Comparison of ENCODE assay signal across 9 cellular contexts in the genomic region with DNA sequence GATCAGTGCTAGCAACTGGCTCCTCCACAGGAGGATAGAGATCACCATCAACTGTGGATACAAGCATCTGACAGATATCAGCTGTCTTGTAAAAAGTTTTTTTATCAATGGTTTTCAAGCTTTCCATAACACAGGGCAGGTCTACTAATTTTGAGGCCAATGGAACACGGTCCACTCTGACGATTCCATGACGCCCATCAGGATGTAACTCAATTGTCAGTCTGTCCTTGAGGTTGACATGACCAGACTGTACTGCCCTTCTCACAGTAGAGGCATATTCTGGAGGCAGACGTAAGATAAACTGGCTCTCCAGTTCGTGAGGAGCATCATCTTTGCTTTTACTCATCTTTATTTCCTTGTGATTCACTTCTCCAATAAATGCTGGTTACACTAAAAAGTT. TPM values are rescaled to one million over a fixed set of nuclear protein-coding genes. Genes with fewer than 3 reads are reported as not detected.
A peak's percentile ranks its signal among the peaks of the same experiment; 100 is the strongest.
DNase-seq lines count a peak whose midpoint lies in the region; ATAC-seq and TF ChIP-seq lines count a peak whose summit lies in the region.
"Had no signal": no experiment of that assay in that cellular context is flagged by ENCODE, and none has a peak within 500 bp of the region (broad histone marks: within the 10 kb centered on the region; RNA-seq: fewer than 3 reads in every experiment).

No MANE protein-coding gene starts in this region.

- ATAC-seq in HCT116 = no peak
- no peak for ATAC-seq in activated B cell treated with CpG ODN at 0.5 μM for 24 hours (ENCODE audit: low read depth)
- ATAC-seq in stimulated activated effector memory CD8-positive, alpha-beta T cell treated with anti-CD3 and anti-CD28 coated beads, Interleukin-12 subunit alpha, Interleukin-12 subunit beta, amount 100 ng/mL, for 72 hours = no peak
- no peak for ATAC-seq in GM18858 (IDR thresholded peaks at IDR 0.05; ENCODE audit: unreplicated experiment)
- no peak for ATAC-seq in HG03095 (IDR thresholded peaks at IDR 0.05; ENCODE audit: unreplicated experiment)

- no peak for TF ChIP-seq RAD21 in HCT116 (IDR thresholded peaks at IDR 0.05; ENCODE audit: low read depth)

- H4K20me1 ChIP-seq in HCT116 (ENCODE audit: insufficient read depth) = no peaks in the 10 kb centered on the region

- H3K9me3 ChIP-seq in HCT116 (ENCODE audit: control insufficient read depth in 1 of 2, insufficient read depth in 1 of 2, low read depth in 1 of 2, low read length in 2 of 2) = peaks cover 19 to 26% of the 10 kb centered on the region in 2 experiments
- H3K9me3 ChIP-seq in iPS DF 6.9 (ENCODE audit: control insufficient read depth, insufficient read depth, low read length) = no peaks in the 10 kb centered on the region; the same call in 1 of the 2 replicates

- H3K9ac ChIP-seq in HCT116 (ENCODE audit: low read length) = 0 out of 2 replicates have a peak overlapping the region, but pooled peaks have one; percentile 78

- POLR2A ChIA-PET in HCT116 (lab: Charles Lee) = interaction anchor here (1.0 to 1.7 kb wide), 4 partner anchors 93 to 244 kb away, joined by 3 to 11 read pairs (median 4); a partner anchor contains a TSS
- POLR2A ChIA-PET in activated B cell treated with CpG ODN at 0.5 μM for 24 hours (lab: Charles Lee) = interaction anchor here (1.0 to 2.0 kb wide), 16 partner anchors 15 to 620 kb away, joined by 3 to 24 read pairs (median 5); a partner anchor contains a TSS

- H3K9me2 ChIP-seq in HCT116 (ENCODE audit: insufficient read depth) = no peaks in the 10 kb centered on the region

- no CpG with 5 or more reads among the region's 5 CpGs for WGBS in iPS DF 6.9 (ENCODE audit: insufficient coverage, insufficient read length)

- H3K27me3 Mint-ChIP-seq in activated B cell treated with CpG ODN at 0.5 μM for 24 hours = no peaks in the 10 kb centered on the region

- CTCF ChIA-PET in HCT116 (lab: Charles Lee) = interaction anchor here (0.9 to 2.1 kb wide), 16 partner anchors 9 to 272 kb away, joined by 3 to 19 read pairs (median 4); a partner anchor contains a TSS
- CTCF ChIA-PET in activated B cell treated with CpG ODN at 0.5 μM for 24 hours (lab: Charles Lee) = interaction anchor here (0.8 to 2.0 kb wide), 15 partner anchors 8 to 650 kb away, joined by 3 to 17 read pairs (median 5); a partner anchor contains a TSS

- BruUV-seq in HCT116 (replicated peaks; lab: Mats Ljungman, UMichigan) = no TSS peak

- no peaks in the 10 kb centered on the region for H3K27me3 ChIP-seq in HCT116 (ENCODE audit: insufficient read depth, low read length)
- H3K27me3 ChIP-seq in iPS DF 6.9 (ENCODE audit: control insufficient read depth, insufficient read depth, low read length) = no peaks in the 10 kb centered on the region

- peak overlapping the region; percentile 99 for H3K4me3 Mint-ChIP-seq in activated B cell treated with CpG ODN at 0.5 μM for 24 hours
- H3K4me3 Mint-ChIP-seq in stimulated activated effector memory CD8-positive, alpha-beta T cell treated with anti-CD3 and anti-CD28 coated beads, Interleukin-12 subunit alpha, Interleukin-12 subunit beta, amount 100 ng/mL, for 72 hours = peak overlapping the region; percentile 99

- H3K79me2 ChIP-seq in HCT116 (ENCODE audit: insufficient read depth, low read length) = peaks cover 29% of the 10 kb centered on the region

- DNase-seq in HCT116 (ENCODE audit: low read depth, low spot score) = no peak
- DNase-seq in activated B cell treated with CpG ODN at 0.5 μM for 24 hours = no peak
- no peak for DNase-seq in iPS DF 6.9 (ENCODE audit: low read depth, low spot score)
- DNase-seq in stimulated activated effector memory CD8-positive, alpha-beta T cell treated with anti-CD3 and anti-CD28 coated beads, Interleukin-12 subunit alpha, Interleukin-12 subunit beta, amount 100 ng/mL, for 72 hours (ENCODE audit: low spot score in 2 of 2) = no peak
- DNase-seq in LoVo (ENCODE audit: low spot score) = no peak
- DNase-seq in kidney glomerular epithelial cell (lab: John Stamatoyannopoulos, UW) = no peak

- TF ChIP-seq POLR2A in HCT116 (IDR thresholded peaks at IDR 0.05; ENCODE audit: borderline replicate concordance, extremely low read depth, insufficient read depth, insufficient read length) = no peak

- H3K36me3 Mint-ChIP-seq in activated B cell treated with CpG ODN at 0.5 μM for 24 hours (ENCODE audit: low read depth) = peaks cover 60% of the 10 kb centered on the region
- H3K36me3 Mint-ChIP-seq in stimulated activated effector memory CD8-positive, alpha-beta T cell treated with anti-CD3 and anti-CD28 coated beads, Interleukin-12 subunit alpha, Interleukin-12 subunit beta, amount 100 ng/mL, for 72 hours = peaks cover 54% of the 10 kb centered on the region

- H3K4me1 ChIP-seq in HCT116 (ENCODE audit: control insufficient read depth in 1 of 2, insufficient read depth in 2 of 2, low read length in 2 of 2) = peaks cover 4 to 13% of the 10 kb centered on the region in 2 experiments; a peak in 3 of 4 replicates
- peaks cover 2% of the 10 kb centered on the region; the same call in 1 of the 2 replicates for H3K4me1 ChIP-seq in iPS DF 6.9 (ENCODE audit: control insufficient read depth, insufficient read depth, low read length)

- no peak for TF ChIP-seq CTCF in HCT116 (IDR thresholded peaks at IDR 0.05 in 2 of 3, conservative IDR thresholded peaks at IDR 0.05 in 1 of 3; ENCODE audit: borderline replicate concordance in 1 of 3, insufficient read depth in 1 of 3, low read depth in 2 of 3, low read length in 2 of 3)
- no peak for TF ChIP-seq CTCF in activated B cell treated with CpG ODN at 0.5 μM for 24 hours (IDR thresholded peaks at IDR 0.05)

- H3K4me2 ChIP-seq in HCT116 (ENCODE audit: low read length) = peak overlapping the region; percentile 79

- H3K4me3 ChIP-seq in HCT116 (replicated peaks in 1 of 2; ENCODE audit: low read depth in 1 of 2, low read length in 2 of 2) (peak overlapping the region; percentile 70 to 74), iPS DF 6.9 (ENCODE audit: low read length) (peak overlapping the region; percentile 70; the same call in 1 of the 2 replicates)

- H3K9me3 Mint-ChIP-seq in activated B cell treated with CpG ODN at 0.5 μM for 24 hours = peaks cover 28% of the 10 kb centered on the region
- peaks cover 30% of the 10 kb centered on the region for H3K9me3 Mint-ChIP-seq in stimulated activated effector memory CD8-positive, alpha-beta T cell treated with anti-CD3 and anti-CD28 coated beads, Interleukin-12 subunit alpha, Interleukin-12 subunit beta, amount 100 ng/mL, for 72 hours

- H3K27ac Mint-ChIP-seq in activated B cell treated with CpG ODN at 0.5 μM for 24 hours = no peak overlapping the region
- peak overlapping the region; percentile 100 for H3K27ac Mint-ChIP-seq in stimulated activated effector memory CD8-positive, alpha-beta T cell treated with anti-CD3 and anti-CD28 coated beads, Interleukin-12 subunit alpha, Interleukin-12 subunit beta, amount 100 ng/mL, for 72 hours

- H2AFZ ChIP-seq in HCT116 (ENCODE audit: low read depth, low read length, poor library complexity, severe bottlenecking) = no peak overlapping the region

- intact Hi-C loops in HCT116 (cut with micrococcal nuclease) (loop anchor here (1.0 to 2.0 kb wide), 2 partner anchors 205 to 245 kb away; no protein-coding TSS in a partner anchor), activated B cell treated with CpG ODN at 0.5 μM for 24 hours (cut with micrococcal nuclease) (loop anchor here (1.0 to 10.0 kb wide), 9 partner anchors 59 to 1035 kb away; a partner anchor contains a TSS)

- H3K27ac ChIP-seq in HCT116 (ENCODE audit: low read depth, low read length) (peak overlapping the region; percentile 89; the same call in 1 of the 2 replicates), iPS DF 6.9 (ENCODE audit: low read length) (no peak overlapping the region)

- peaks cover 33% of the 10 kb centered on the region for H3K4me1 Mint-ChIP-seq in activated B cell treated with CpG ODN at 0.5 μM for 24 hours
- H3K4me1 Mint-ChIP-seq in stimulated activated effector memory CD8-positive, alpha-beta T cell treated with anti-CD3 and anti-CD28 coated beads, Interleukin-12 subunit alpha, Interleukin-12 subunit beta, amount 100 ng/mL, for 72 hours = peaks cover 38% of the 10 kb centered on the region

- RAD21 ChIA-PET in HCT116 (lab: Charles Lee; ENCODE audit: low non-redundant PET in 1 of 2, low total read pairs in 2 of 2, uncharacterized antibody in 2 of 2, unreplicated experiment in 2 of 2) = interaction anchor here (1.3 kb wide), 2 partner anchors 244 kb away, joined by 3 to 5 read pairs; no protein-coding TSS in a partner anchor

- H3K36me3 ChIP-seq in HCT116 (ENCODE audit: control insufficient read depth in 1 of 2, insufficient read depth in 2 of 2, low read length in 2 of 2) (peaks cover 2 to 19% of the 10 kb centered on the region in 2 experiments; a peak in 2 of 4 replicates), iPS DF 6.9 (ENCODE audit: control insufficient read depth, insufficient read depth, low read length) (peaks cover 8% of the 10 kb centered on the region; the same call in 1 of the 2 replicates)

TF ChIP-seq in HCT116, 20 proteins besides CTCF, POLR2A, EP300 and RAD21 (continues in another document):
- no peak for TF ChIP-seq YY1 (IDR thresholded peaks at IDR 0.05; ENCODE audit: extremely low read depth, insufficient replicate concordance, low read depth, low read length)
- no peak for TF ChIP-seq ZFX (IDR thresholded peaks at IDR 0.05)

RNA-seq across cellular contexts. Expression of a gene that starts 0.9 kb away (rescaled TPM):
- 40.9 TPM for total RNA-seq in HCT116 (2021; ENCODE audit: unreplicated experiment)
- polyA plus RNA-seq in HCT116 (2012) = 41.7 and 47.6 TPM in 2 replicates
- 86.7 and 87.3 TPM in 2 replicates for total RNA-seq in activated B cell treated with CpG ODN at 0.5 μM for 24 hours

RNA-seq across cellular contexts. Expression of a gene that starts 10.6 kb away (rescaled TPM):
- 0.05 TPM for total RNA-seq in HCT116 (2021; ENCODE audit: unreplicated experiment)
- polyA plus RNA-seq in HCT116 (2012) = 0.03 TPM in 1 of 2 replicates, not detected in the other
- 0.20 and 0.29 TPM in 2 replicates for total RNA-seq in activated B cell treated with CpG ODN at 0.5 μM for 24 hours

RNA-seq across cellular contexts. Expression of a gene that starts 15.8 kb away (rescaled TPM):
- total RNA-seq in HCT116 (2021; ENCODE audit: unreplicated experiment) (0.42 TPM), activated B cell treated with CpG ODN at 0.5 μM for 24 hours (2.6 and 3.9 TPM in 2 replicates)
- not detected in 2 replicates for polyA plus RNA-seq in HCT116 (2012)

RNA-seq across cellular contexts. Expression of a gene that starts 18.9 kb away (rescaled TPM):
- total RNA-seq in HCT116 (2021; ENCODE audit: unreplicated experiment) (not detected), activated B cell treated with CpG ODN at 0.5 μM for 24 hours (0.09 and 0.15 TPM in 2 replicates)
- polyA plus RNA-seq in HCT116 (2012) = 0.01 TPM in 1 of 2 replicates, not detected in the other

RNA-seq across cellular contexts. Expression of a gene that starts 23.9 kb away (rescaled TPM):
- total RNA-seq in HCT116 (2021; ENCODE audit: unreplicated experiment) (not detected), activated B cell treated with CpG ODN at 0.5 μM for 24 hours (0.20 and 0.51 TPM in 2 replicates)
- polyA plus RNA-seq in HCT116 (2012) = not detected in 2 replicates
- total RNA-seq: SK-MEL-5 had no signal
